3 cellular contexts compared by ENCODE assay signal in genomic region chr18:6520901-6521300, GRCh38.
"Had no signal": no experiment of that assay in that cellular context is flagged by ENCODE, and none has a peak within 500 bp of the region (broad histone marks: within the 10 kb centered on the region; RNA-seq: fewer than 3 reads in every experiment).

No MANE protein-coding gene starts in this region.

- ATAC-seq: GM12878 had no signal

- DNase-seq: GDM1, GF-D8 had no signal

- H3K4me3 ChIP-seq: GM12878 had no signal
